In genomic region chr11:125275905-125276634, GRCh38 we compare ENCODE assay signal across 15 cellular contexts.
A peak's percentile ranks its signal among the peaks of the same experiment; 100 is the strongest.
DNase-seq lines count a peak whose midpoint lies in the region; ATAC-seq and TF ChIP-seq lines count a peak whose summit lies in the region.
"Had no signal": no experiment of that assay in that cellular context is flagged by ENCODE, and none has a peak within 500 bp of the region (broad histone marks: within the 10 kb centered on the region; RNA-seq: fewer than 3 reads in every experiment).

No MANE protein-coding gene starts in this region.

- no peak overlapping the region for H3K9ac ChIP-seq in mammary epithelial cell (ENCODE audit: insufficient read depth, low read length)

- H3K9me3 Mint-ChIP-seq in stimulated activated naive CD8-positive, alpha-beta T cell treated with anti-CD3 and anti-CD28 coated beads, Interleukin-15, amount 100 ng/mL, for 72 hours = no peaks in the 10 kb centered on the region
- H3K9me3 Mint-ChIP-seq: endodermal cell had no signal

- BruUV-seq in mammary epithelial cell (replicated peaks; lab: Mats Ljungman, UMichigan) = no TSS peak

- WGBS in mammary epithelial cell (ENCODE audit: low coverage, missing lambda C conversion rate) = 48% methylated on average over 5 of the region's 5 CpGs

- peaks cover 16% of the 10 kb centered on the region for H3K27me3 Mint-ChIP-seq in stimulated activated naive CD8-positive, alpha-beta T cell treated with anti-CD3 and anti-CD28 coated beads, Interleukin-15, amount 100 ng/mL, for 72 hours

- H3K27ac ChIP-seq in mammary epithelial cell (ENCODE audit: insufficient read depth, low read depth, low read length) = no peak overlapping the region
- no peak overlapping the region for H3K27ac ChIP-seq in left lung

- H3K4me1 Mint-ChIP-seq in stimulated activated naive CD8-positive, alpha-beta T cell treated with anti-CD3 and anti-CD28 coated beads, Interleukin-15, amount 100 ng/mL, for 72 hours = no peaks in the 10 kb centered on the region

- no peak overlapping the region for H3K27ac Mint-ChIP-seq in stimulated activated naive CD8-positive, alpha-beta T cell treated with anti-CD3 and anti-CD28 coated beads, Interleukin-15, amount 100 ng/mL, for 72 hours
- H3K27ac Mint-ChIP-seq: endodermal cell had no signal

- intact Hi-C loops in mammary epithelial cell (cut with micrococcal nuclease) (no loop called here), left lung (cut with DNase I) (no loop called here)

- no peak overlapping the region for H3K4me2 ChIP-seq in mammary epithelial cell (ENCODE audit: insufficient read depth, low read depth, low read length)

- H3K27me3 ChIP-seq in mammary epithelial cell (ENCODE audit: insufficient read depth, low read length) (no peaks in the 10 kb centered on the region), left lung (no peaks in the 10 kb centered on the region)

- H3K36me3 ChIP-seq in mammary epithelial cell (ENCODE audit: insufficient read depth, low read length) = no peaks in the 10 kb centered on the region
- no peaks in the 10 kb centered on the region for H3K36me3 ChIP-seq in left lung
- H3K36me3 ChIP-seq: BE2C had no signal

- no peak overlapping the region for H3K4me3 Mint-ChIP-seq in stimulated activated naive CD8-positive, alpha-beta T cell treated with anti-CD3 and anti-CD28 coated beads, Interleukin-15, amount 100 ng/mL, for 72 hours
- H3K4me3 Mint-ChIP-seq: endodermal cell had no signal

- TF ChIP-seq CTCF in mammary epithelial cell (conservative IDR thresholded peaks at IDR 0.05 in 1 of 2, IDR thresholded peaks at IDR 0.05 in 1 of 2; ENCODE audit: extremely low read depth in 1 of 2, insufficient read depth in 1 of 2, low read depth in 1 of 2, low read length in 2 of 2) (no peak), left lung (IDR thresholded peaks at IDR 0.05) (no peak)

- ATAC-seq in left lung = peak; percentile 14
- ATAC-seq in stimulated activated naive CD8-positive, alpha-beta T cell treated with anti-CD3 and anti-CD28 coated beads, Interleukin-15, amount 100 ng/mL, for 72 hours = no peak

- no peaks in the 10 kb centered on the region for H3K79me2 ChIP-seq in mammary epithelial cell (ENCODE audit: insufficient read depth, low read length)

- H3K9me3 ChIP-seq in mammary epithelial cell (replicated peaks; ENCODE audit: insufficient read depth, low read length) (no peaks in the 10 kb centered on the region), left lung (no peaks in the 10 kb centered on the region)
- H3K9me3 ChIP-seq: BE2C had no signal

- CTCF ChIA-PET in mammary epithelial cell (lab: Charles Lee; ENCODE audit: low non-redundant PET) = no interaction called here

- H3K4me1 ChIP-seq in mammary epithelial cell (ENCODE audit: insufficient read depth, low read length) = no peaks in the 10 kb centered on the region
- no peaks in the 10 kb centered on the region for H3K4me1 ChIP-seq in left lung
- H3K4me1 ChIP-seq: BE2C had no signal

- dilution Hi-C loops in mammary epithelial cell (cut with HindIII; ENCODE audit: low sequenced_read_pairs) = no loop called here

- no peaks in the 10 kb centered on the region for H4K20me1 ChIP-seq in mammary epithelial cell (ENCODE audit: insufficient read depth, low read length)

- in situ Hi-C loops in mammary epithelial cell (cut with MboI; ENCODE audit: low sequenced_read_pairs in 2 of 2) = no loop called here

- DNase-seq in Daoy (ENCODE audit: low read depth) (peak; percentile 66), NCI-H2029 (lab: John Stamatoyannopoulos, UW) (peak; percentile 57), mammary epithelial cell (peak; percentile 45), left lung (no peak), NCI-H82 (lab: John Stamatoyannopoulos, UW) (no peak), SW 1271 (lab: John Stamatoyannopoulos, UW) (no peak)
- no peak for DNase-seq in stimulated activated naive CD8-positive, alpha-beta T cell treated with anti-CD3 and anti-CD28 coated beads, Interleukin-15, amount 100 ng/mL, for 72 hours
- no peak for DNase-seq in activated CD4-positive, alpha-beta T cell treated with anti-CD3 and anti-CD28 coated beads for 1 hour
- DNase-seq: activated CD8-positive, alpha-beta memory T cell treated with anti-CD3 and anti-CD28 coated beads, Interleukin-2, amount 50 U/mL, for 4 hours; activated naive CD4-positive, alpha-beta T cell treated with Interleukin-2 at 50 U/mL for 16 hours; BE2C; endodermal cell; glutamatergic neuron; islet precursor cell; stimulated activated naive CD4-positive, alpha-beta T cell had no signal

- no peak overlapping the region for H2AFZ ChIP-seq in mammary epithelial cell (ENCODE audit: low read depth, low read length)

- H3K4me3 ChIP-seq in mammary epithelial cell (replicated peaks in 1 of 3; ENCODE audit: insufficient read depth in 1 of 3, low read depth in 2 of 3, low read length in 3 of 3) = no peak overlapping the region
- H3K4me3 ChIP-seq in left lung = no peak overlapping the region

Comparison
In these comparisons a context has a peak if more than half of its experiments do, and no peak if none do; other contexts are left out.
1. DNase-seq: peak in Daoy (single experiment), NCI-H2029 (single experiment) and mammary epithelial cell (single experiment); none in left lung (0 of 2), stimulated activated naive CD8-positive, alpha-beta T cell treated with anti-CD3 and anti-CD28 coated beads, Interleukin-15, amount 100 ng/mL, for 72 hours (0 of 2), activated CD4-positive, alpha-beta T cell treated with anti-CD3 and anti-CD28 coated beads for 1 hour (single experiment), NCI-H82 (single experiment) and SW 1271 (0 of 2).